In genomic region chr12:46556105-46556559, GRCh38 we compare ENCODE assay signal across 10 cellular contexts.
A peak's percentile ranks its signal among the peaks of the same experiment; 100 is the strongest.
DNase-seq lines count a peak whose midpoint lies in the region; ATAC-seq and TF ChIP-seq lines count a peak whose summit lies in the region.
"Had no signal": no experiment of that assay in that cellular context is flagged by ENCODE, and none has a peak within 500 bp of the region (broad histone marks: within the 10 kb centered on the region; RNA-seq: fewer than 3 reads in every experiment).

No MANE protein-coding gene starts in this region.

- in situ Hi-C loops in GM23248 (cut with MboI): no loop called here

- H3K36me3 Mint-ChIP-seq in CD8-positive, alpha-beta memory T cell: peaks cover 0 to 2% (median 0%) of the 10 kb centered on the region in 3 donors
- H3K36me3 Mint-ChIP-seq in activated T-cell treated with anti-CD3 and anti-CD28 coated beads, Interleukin-2, amount 50 U/mL, for 72 hours (ENCODE audit: insufficient read depth in 2 of 2): peaks cover 12 to 18% of the 10 kb centered on the region in 2 donors

- H4K20me1 ChIP-seq in GM23248 (ENCODE audit: insufficient read depth): no peaks in the 10 kb centered on the region

- H3K4me1 ChIP-seq in GM23248 (ENCODE audit: insufficient read depth) (peaks cover 84% of the 10 kb centered on the region), heart right ventricle (peaks cover 0 to 53% (median 21%) of the 10 kb centered on the region in 9 donors), skeletal muscle tissue (ENCODE audit: control insufficient read depth in 3 of 3, insufficient read depth in 3 of 3, low read length in 3 of 3) (peaks cover 28 to 33% (median 29%) of the 10 kb centered on the region in 3 donors)
- H3K4me1 ChIP-seq in CD8-positive, alpha-beta memory T cell (ENCODE audit: insufficient read depth, low read length): no peaks in the 10 kb centered on the region

- WGBS in GM23248 (ENCODE audit: low coverage in 1 of 2, low lambda C conversion rate in 2 of 2, missing lambda C conversion rate in 2 of 2), 2 experiments: 0 to 1% methylated on average over 2 of the region's 2 CpGs
- WGBS in heart right ventricle, 2 donors: 7 to 23% methylated on average over 2 of the region's 2 CpGs

- H3K9ac ChIP-seq in GM23248: peak overlapping the region; percentile 71
- peak overlapping the region in 1 of 3 donors; percentile 33 for H3K9ac ChIP-seq in skeletal muscle tissue (ENCODE audit: low read depth in 1 of 3, low read length in 3 of 3)

- DNase-seq in GM23248 (peak; percentile 91), heart right ventricle (no peak), COLO668 (lab: John Stamatoyannopoulos, UW; ENCODE audit: unreplicated experiment) (no peak)
- no peak for DNase-seq in CD8-positive, alpha-beta memory T cell
- no peak for DNase-seq in activated T-cell treated with anti-CD3 and anti-CD28 coated beads, Interleukin-2, amount 50 U/mL, for 72 hours
- DNase-seq: naive thymus-derived CD8-positive, alpha-beta T cell; NCI-H1436 treated with DMSO at 0.1 percent for 48 hours had no signal

- POLR2A ChIA-PET in CD8-positive, alpha-beta memory T cell (lab: Charles Lee): no interaction called here

- H3K36me3 ChIP-seq in GM23248 (ENCODE audit: low read depth) (no peaks in the 10 kb centered on the region), heart right ventricle (no peaks in the 10 kb centered on the region), skeletal muscle tissue (ENCODE audit: control insufficient read depth in 3 of 3, insufficient read depth in 3 of 3, low read length in 3 of 3) (no peaks in the 10 kb centered on the region)
- H3K36me3 ChIP-seq in CD8-positive, alpha-beta memory T cell (ENCODE audit: insufficient read depth, low read length): no peaks in the 10 kb centered on the region

- peaks cover 8% of the 10 kb centered on the region; the same call in 1 of the 2 replicates for H3K79me2 ChIP-seq in GM23248 (ENCODE audit: insufficient read depth)

- no peaks in the 10 kb centered on the region for H3K9me2 ChIP-seq in GM23248 (ENCODE audit: insufficient read depth)

- H3K4me2 ChIP-seq in GM23248 (ENCODE audit: unreplicated experiment): peak overlapping the region; percentile 73

- CTCF ChIA-PET in CD8-positive, alpha-beta memory T cell (lab: Charles Lee): no interaction called here

- H3K9me3 ChIP-seq in GM23248 (ENCODE audit: low read depth) (no peaks in the 10 kb centered on the region), heart right ventricle (no peaks in the 10 kb centered on the region), skeletal muscle tissue (ENCODE audit: control insufficient read depth in 3 of 3, low read length in 3 of 3) (no peaks in the 10 kb centered on the region)
- no peaks in the 10 kb centered on the region for H3K9me3 ChIP-seq in CD8-positive, alpha-beta memory T cell (ENCODE audit: low read length)

- peaks cover 80% of the 10 kb centered on the region for H3F3A ChIP-seq in GM23248 (ENCODE audit: insufficient read depth)

- H3K27ac ChIP-seq in GM23248 (peak overlapping the region; percentile 94), heart right ventricle (peak overlapping the region; percentile 25 to 77 (median 68)), skeletal muscle tissue (ENCODE audit: low read depth, low read length) (peak overlapping the region; percentile 69)
- no peak overlapping the region for H3K27ac ChIP-seq in CD8-positive, alpha-beta memory T cell (ENCODE audit: low read depth, low read length)

- H3K27ac Mint-ChIP-seq in CD8-positive, alpha-beta memory T cell: no peak overlapping the region
- no peak overlapping the region for H3K27ac Mint-ChIP-seq in activated T-cell treated with anti-CD3 and anti-CD28 coated beads, Interleukin-2, amount 50 U/mL, for 72 hours
- H3K27ac Mint-ChIP-seq: naive thymus-derived CD8-positive, alpha-beta T cell had no signal

- TF ChIP-seq CTCF in WI38 (IDR thresholded peaks at IDR 0.05; ENCODE audit: low read depth, low read length) (no peak), heart right ventricle (IDR thresholded peaks at IDR 0.05) (no peak)

- H3K27me3 Mint-ChIP-seq in CD8-positive, alpha-beta memory T cell: peaks cover 3 to 6% of the 10 kb centered on the region in 2 donors
- H3K27me3 Mint-ChIP-seq in activated T-cell treated with anti-CD3 and anti-CD28 coated beads, Interleukin-2, amount 50 U/mL, for 72 hours (ENCODE audit: low read depth): no peaks in the 10 kb centered on the region
- H3K27me3 Mint-ChIP-seq: naive thymus-derived CD8-positive, alpha-beta T cell had no signal

- no peak overlapping the region for H3K4me3 Mint-ChIP-seq in CD8-positive, alpha-beta memory T cell
- peak overlapping the region in 1 of 2 donors; percentile 45 for H3K4me3 Mint-ChIP-seq in activated T-cell treated with anti-CD3 and anti-CD28 coated beads, Interleukin-2, amount 50 U/mL, for 72 hours
- H3K4me3 Mint-ChIP-seq: naive thymus-derived CD8-positive, alpha-beta T cell had no signal

- intact Hi-C loops in heart right ventricle (cut with DNase I): loop anchor here in 4 of 10 donors (5.0 to 10.0 kb wide), 6 partner anchors 71 to 184 kb away; partner anchors contain the start of gene SLC38A2 (in 2 of the 4)

- H3K9me3 Mint-ChIP-seq in CD8-positive, alpha-beta memory T cell: no peaks in the 10 kb centered on the region
- H3K9me3 Mint-ChIP-seq in activated T-cell treated with anti-CD3 and anti-CD28 coated beads, Interleukin-2, amount 50 U/mL, for 72 hours: peaks cover 5 to 6% of the 10 kb centered on the region in 2 donors

- H3K4me3 ChIP-seq in GM23248 (peak overlapping the region; percentile 51), WI38 (ENCODE audit: low read depth, low read length) (peak overlapping the region; percentile 41), heart right ventricle (no peak overlapping the region), skeletal muscle tissue (ENCODE audit: low read length in 3 of 3) (no peak overlapping the region)
- H3K4me3 ChIP-seq in CD8-positive, alpha-beta memory T cell (ENCODE audit: low read length): no peak overlapping the region

- H3K27me3 ChIP-seq in GM23248 (replicated peaks; ENCODE audit: insufficient read depth) (no peaks in the 10 kb centered on the region), heart right ventricle (no peaks in the 10 kb centered on the region), skeletal muscle tissue (ENCODE audit: control insufficient read depth in 3 of 3, insufficient read depth in 3 of 3, low read length in 3 of 3) (no peaks in the 10 kb centered on the region)
- no peaks in the 10 kb centered on the region for H3K27me3 ChIP-seq in CD8-positive, alpha-beta memory T cell (ENCODE audit: insufficient read depth, low read length, poor library complexity, severe bottlenecking)

- ATAC-seq in heart right ventricle: peak; percentile 79 to 95 (median 88)
- ATAC-seq in HG03045 (IDR thresholded peaks at IDR 0.05; ENCODE audit: unreplicated experiment): no peak
- no peak for ATAC-seq in activated T-cell treated with anti-CD3 and anti-CD28 coated beads, Interleukin-2, amount 50 U/mL, for 72 hours (replicated peaks in 1 of 2)
- ATAC-seq: naive thymus-derived CD8-positive, alpha-beta T cell had no signal

- H3K4me1 Mint-ChIP-seq in CD8-positive, alpha-beta memory T cell: no peaks in the 10 kb centered on the region
- H3K4me1 Mint-ChIP-seq in activated T-cell treated with anti-CD3 and anti-CD28 coated beads, Interleukin-2, amount 50 U/mL, for 72 hours (ENCODE audit: low read depth): peaks cover 73% of the 10 kb centered on the region

- no peak overlapping the region for H2AFZ ChIP-seq in GM23248

Comparison
In these comparisons a context has a peak if more than half of its experiments do, and no peak if none do; other contexts are left out.
1. H3K4me3 ChIP-seq: peak in GM23248 (single experiment) and WI38 (single experiment); none in heart right ventricle (0 of 10), skeletal muscle tissue (0 of 3) and CD8-positive, alpha-beta memory T cell (single experiment).
2. ATAC-seq: peak in heart right ventricle (8 of 8); none in HG03045 (single experiment) and activated T-cell treated with anti-CD3 and anti-CD28 coated beads, Interleukin-2, amount 50 U/mL, for 72 hours (0 of 2).